30 cellular contexts compared by ENCODE assay signal in the genomic region with DNA sequence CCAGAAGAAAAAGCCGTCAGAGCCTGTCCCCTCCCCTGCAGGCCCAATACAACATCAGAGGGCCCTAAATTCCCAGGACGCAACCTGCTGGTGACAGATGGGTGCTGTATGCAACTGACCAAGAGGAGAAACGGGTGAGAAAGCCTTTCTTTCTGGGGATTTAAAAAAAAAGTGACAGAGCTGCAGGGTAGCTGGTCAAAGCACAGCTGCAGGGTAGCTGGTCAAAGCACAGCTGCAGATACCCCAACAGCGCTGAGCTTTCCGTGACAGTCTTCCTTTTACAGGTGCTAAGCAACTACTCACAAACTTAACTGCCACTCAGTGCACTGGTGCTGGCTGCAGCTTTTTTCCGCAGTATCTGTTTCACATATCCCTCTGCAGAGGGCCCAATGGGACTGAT. TPM values are rescaled to one million over a fixed set of nuclear protein-coding genes. Genes with fewer than 3 reads are reported as not detected.
DNase-seq lines count a peak whose midpoint lies in the region; ATAC-seq, FAIRE-seq and TF ChIP-seq lines count a peak whose summit lies in the region.
"Had no signal": no experiment of that assay in that cellular context is flagged by ENCODE, and none has a peak within 500 bp of the region (broad histone marks: within the 10 kb centered on the region; RNA-seq: fewer than 3 reads in every experiment).

No MANE protein-coding gene starts in this region.

- H2AFZ ChIP-seq in OCI-LY1 (ENCODE audit: low read length): no peak overlapping the region
- H2AFZ ChIP-seq in H1 (ENCODE audit: low read length): no peak overlapping the region
- H2AFZ ChIP-seq: parathyroid adenoma had no signal

- H3K4ac ChIP-seq in H1 (replicated peaks; ENCODE audit: insufficient read length, low read depth, low read length): no peak overlapping the region

- no peak overlapping the region for H2BK15ac ChIP-seq in H1 (ENCODE audit: low read length)

- H3K18ac ChIP-seq in H1 (ENCODE audit: extremely low read depth, low read length): no peak overlapping the region

- 0 out of 4 replicates have a peak, but pooled peaks of 1 of the 2 experiments have one; percentile 5 for TF ChIP-seq RAD21 in H1 (IDR thresholded peaks at IDR 0.05 in 1 of 2, conservative IDR thresholded peaks at IDR 0.05 in 1 of 2; ENCODE audit: low read depth in 2 of 2, low read length in 2 of 2)

- H3K9ac ChIP-seq in BLaER1 (peak overlapping the region; percentile 3; the same call in 1 of the 2 replicates), OCI-LY1 (ENCODE audit: low read length) (peak overlapping the region; percentile 60; the same call in 1 of the 2 replicates), H1 (replicated peaks in 1 of 4; ENCODE audit: extremely low read depth in 1 of 4, low read depth in 3 of 4, low read length in 3 of 4) (no peak overlapping the region)
- H3K9ac ChIP-seq: parathyroid adenoma had no signal

- peaks cover 67% of the 10 kb centered on the region for H3K4me1 ChIP-seq in BLaER1
- peaks cover 74% of the 10 kb centered on the region for H3K4me1 ChIP-seq in OCI-LY1 (ENCODE audit: insufficient read depth, low read length, severe bottlenecking)
- peaks cover 5 to 21% (median 15%) of the 10 kb centered on the region in 4 experiments for H3K4me1 ChIP-seq in H1 (replicated peaks in 1 of 4; ENCODE audit: control insufficient read depth in 3 of 4, insufficient read depth in 4 of 4, low read length in 3 of 4)
- peaks cover 6 to 13% of the 10 kb centered on the region in 2 donors for H3K4me1 ChIP-seq in thyroid gland
- H3K4me1 ChIP-seq: parathyroid adenoma had no signal

- no peak overlapping the region for H3K4me3 Mint-ChIP-seq in neural crest cell
- H3K4me3 Mint-ChIP-seq: effector memory CD8-positive, alpha-beta T cell; immature natural killer cell; naive thymus-derived CD4-positive, alpha-beta T cell; T-cell had no signal

- H3K36me3 ChIP-seq in BLaER1 (peaks cover 24% of the 10 kb centered on the region), OCI-LY1 (ENCODE audit: insufficient read depth, low read length) (peaks cover 52% of the 10 kb centered on the region), H1 (ENCODE audit: control insufficient read depth in 2 of 4, insufficient read depth in 4 of 4, low read length in 3 of 4) (0 out of 8 replicates have a peak, but pooled peaks cover 0 to 5% (median 0%) of the 10 kb centered on the region in 4 experiments), thyroid gland (peaks cover 0 to 5% of the 10 kb centered on the region in 2 donors)

- H3K4me3 ChIP-seq in BLaER1: no peak overlapping the region
- H3K4me3 ChIP-seq in OCI-LY1 (ENCODE audit: low read depth, low read length, poor library complexity, severe bottlenecking): peak overlapping the region; percentile 35
- no peak overlapping the region for H3K4me3 ChIP-seq in H1 (ENCODE audit: extremely low read depth in 1 of 4, insufficient read depth in 2 of 4, low read depth in 3 of 4, low read length in 4 of 4)
- no peak overlapping the region for H3K4me3 ChIP-seq in thyroid gland (replicated peaks in 1 of 3)
- H3K4me3 ChIP-seq: lung, skin epidermis had no signal

- H3K9me3 Mint-ChIP-seq in neural crest cell: no peaks in the 10 kb centered on the region
- H3K9me3 Mint-ChIP-seq: effector memory CD8-positive, alpha-beta T cell; immature natural killer cell; naive thymus-derived CD4-positive, alpha-beta T cell; T-cell had no signal

- CTCF ChIA-PET in H1 (lab: Charles Lee; ENCODE audit: partially characterized antibody): interaction anchor here (0.6 to 2.1 kb wide), 8 partner anchors 10 to 1383 kb away, joined by 3 to 6 read pairs (median 4); no protein-coding TSS in a partner anchor

- H2BK20ac ChIP-seq in H1 (ENCODE audit: low read length): no peak overlapping the region

- H3K9me2 ChIP-seq in OCI-LY1 (ENCODE audit: low read depth, low read length): no peaks in the 10 kb centered on the region

- no peak overlapping the region for H3K56ac ChIP-seq in H1 (replicated peaks; ENCODE audit: insufficient read length, low read depth, low read length)

- H4K8ac ChIP-seq in H1 (ENCODE audit: extremely low read depth, insufficient read depth, low read length): no peak overlapping the region

- no peak overlapping the region for H2BK5ac ChIP-seq in H1 (ENCODE audit: low read depth, low read length)

- TF ChIP-seq POLR2A in H1 (IDR thresholded peaks at IDR 0.05; ENCODE audit: control extremely low read depth in 1 of 2, low read depth in 2 of 2, low read length in 2 of 2) (no peak), thyroid gland (IDR thresholded peaks at IDR 0.05) (no peak)

- H3K23ac ChIP-seq in H1 (ENCODE audit: insufficient read length): no peak overlapping the region

- POLR2A ChIA-PET in H1 (lab: Charles Lee; ENCODE audit: partially characterized antibody): interaction anchor here (0.6 to 1.4 kb wide), 2 partner anchors 12 to 119 kb away, joined by 3 read pairs; no protein-coding TSS in a partner anchor

- H3K79me1 ChIP-seq in H1 (ENCODE audit: low read depth, low read length): no peaks in the 10 kb centered on the region; the same call in none of the 2 replicates

- 59% methylated on average over 6 of the region's 6 CpGs; no CpG with 5 or more reads in 1 of the 2 experiments for WGBS in H1 (ENCODE audit: extremely low coverage in 1 of 2, insufficient coverage in 1 of 2, insufficient read length in 1 of 2, insufficient replicate concordance in 2 of 2, low coverage in 1 of 2, low lambda C conversion rate in 2 of 2, missing lambda C conversion rate in 1 of 2), 2 experiments
- WGBS in thyroid gland, 2 donors: 64 to 69% methylated on average over 6 of the region's 6 CpGs

- H3K79me2 ChIP-seq in OCI-LY1 (ENCODE audit: insufficient read depth, low read length): peaks cover 44% of the 10 kb centered on the region
- H3K79me2 ChIP-seq in H1 (ENCODE audit: control insufficient read depth in 1 of 2, insufficient read depth in 2 of 2, low read length in 2 of 2): no peaks in the 10 kb centered on the region

- no peaks in the 10 kb centered on the region for H3K27me3 Mint-ChIP-seq in neural crest cell (ENCODE audit: low read depth)
- H3K27me3 Mint-ChIP-seq: effector memory CD8-positive, alpha-beta T cell; naive thymus-derived CD4-positive, alpha-beta T cell; T-cell had no signal

- no peak for TF ChIP-seq EP300 in H1 (IDR thresholded peaks at IDR 0.05; ENCODE audit: borderline replicate concordance in 1 of 2, low read depth in 2 of 2, low read length in 2 of 2)

- no peaks in the 10 kb centered on the region for H3K36me3 Mint-ChIP-seq in neural crest cell (ENCODE audit: low read depth)

- no peak overlapping the region for H2BK120ac ChIP-seq in H1 (replicated peaks; ENCODE audit: low read depth, low read length)

- no peaks in the 10 kb centered on the region for H3K23me2 ChIP-seq in H1 (ENCODE audit: low read depth, low read length)

- H3K27ac Mint-ChIP-seq in neural crest cell (ENCODE audit: unreplicated experiment): peak overlapping the region; percentile 43
- H3K27ac Mint-ChIP-seq: effector memory CD8-positive, alpha-beta T cell; immature natural killer cell; T-cell had no signal

- no peak overlapping the region for H2AK5ac ChIP-seq in H1 (ENCODE audit: low read depth, low read length)

- H4K20me1 ChIP-seq in BLaER1 (peaks cover 81% of the 10 kb centered on the region), OCI-LY1 (ENCODE audit: insufficient read depth, low read length) (no peaks in the 10 kb centered on the region), H1 (replicated peaks in 1 of 2; ENCODE audit: control insufficient read depth in 1 of 2, insufficient read depth in 2 of 2, low read length in 2 of 2) (peaks cover 3% of the 10 kb centered on the region in 2 experiments)

- H3K27ac ChIP-seq in BLaER1 (0 out of 2 replicates have a peak overlapping the region, but pooled peaks have one; percentile 18), OCI-LY1 (ENCODE audit: low read depth, low read length, poor library complexity, severe bottlenecking) (peak overlapping the region; percentile 98), H1 (ENCODE audit: low read depth, low read length) (no peak overlapping the region), thyroid gland (peak overlapping the region in 1 of 3 donors; percentile 39)
- H3K27ac ChIP-seq: parathyroid adenoma had no signal

- H3K4me1 Mint-ChIP-seq in neural crest cell: peaks cover 33% of the 10 kb centered on the region

- H3K27me3 ChIP-seq in BLaER1: no peaks in the 10 kb centered on the region
- no peaks in the 10 kb centered on the region for H3K27me3 ChIP-seq in OCI-LY1 (ENCODE audit: insufficient read depth, low read length)
- H3K27me3 ChIP-seq in H1 (replicated peaks in 1 of 4; ENCODE audit: control insufficient read depth in 3 of 4, extremely low read depth in 1 of 4, insufficient read depth in 3 of 4, low read length in 3 of 4): no peaks in the 10 kb centered on the region
- H3K27me3 ChIP-seq in thyroid gland: no peaks in the 10 kb centered on the region

- H4K5ac ChIP-seq in H1 (ENCODE audit: insufficient read length, low read depth, low read length): no peak overlapping the region

- H3K14ac ChIP-seq in H1 (ENCODE audit: insufficient read length): no peak overlapping the region

- intact Hi-C loops in thyroid gland (cut with DNase I): no loop called here

- FAIRE-seq in H1 (lab: Jason Lieb, UNC): no peak
- FAIRE-seq: A204.1, urothelium cell line had no signal

- H2BK12ac ChIP-seq in H1 (ENCODE audit: low read depth, low read length): no peak overlapping the region

- TF ChIP-seq CTCF in OCI-LY1 (IDR thresholded peaks at IDR 0.05; ENCODE audit: low read length) (peak; percentile 32; the same call in 1 of the 2 replicates), H1 (IDR thresholded peaks at IDR 0.05; ENCODE audit: control extremely low read depth in 1 of 3, insufficient read depth in 1 of 3, low read depth in 1 of 3, low read length in 3 of 3) (peak in 2 of 3 experiments; percentile 11 to 16; a peak in 1 of 4 replicates), neural crest cell (conservative IDR thresholded peaks at IDR 0.05) (peak; percentile 23), thyroid gland (IDR thresholded peaks at IDR 0.05) (no peak)

- H4K91ac ChIP-seq in H1 (replicated peaks; ENCODE audit: insufficient read length, low read length): no peak overlapping the region

- DNase-seq in H1 (ENCODE audit: low read depth in 1 of 2, low spot score in 2 of 2): peak in 1 of 2 experiments; percentile 49
- DNase-seq in neural crest cell (ENCODE audit: low read depth, low spot score): no peak
- no peak for DNase-seq in hepatic stellate cell (ENCODE audit: low spot score)
- DNase-seq in thyroid gland: no peak
- no peak for DNase-seq in SKM-1 treated with dmso at 0.1 percent for 144 hours (lab: John Stamatoyannopoulos, UW; ENCODE audit: unreplicated experiment)
- DNase-seq: activated CD4-positive, alpha-beta T cell treated with anti-CD3 and anti-CD28 coated beads, Interleukin-2, amount 50 U/mL, for 4 hours; activated naive CD4-positive, alpha-beta T cell treated with Interleukin-2 at 50 U/mL for 16 hours; activated T-cell treated with anti-CD3 and anti-CD28 coated beads for 4 hours; amygdala; C1 segment of cervical spinal cord; cerebellar nuclear complex; DMS 273 treated with DMSO at 0.1 percent for 48 hours; effector memory CD8-positive, alpha-beta T cell; immature natural killer cell; naive thymus-derived CD4-positive, alpha-beta T cell; NCI-H1105 treated with DMSO at 0.1 percent for 48 hours; NCI-H2081 treated with DMSO at 0.1 percent for 48 hours; NCI-H510A; stimulated activated CD4-positive, alpha-beta T cell treated with anti-CD3 and anti-CD28 coated beads, Interleukin-4, amount 100 ng/mL, for 24 hours; T-cell had no signal

- H3K4me2 ChIP-seq in BLaER1: peak overlapping the region; percentile 72
- peak overlapping the region; percentile 58 for H3K4me2 ChIP-seq in OCI-LY1 (ENCODE audit: low read length)
- H3K4me2 ChIP-seq in H1 (ENCODE audit: insufficient read depth in 1 of 2, low read depth in 2 of 2, low read length in 2 of 2): no peak overlapping the region

- no peaks in the 10 kb centered on the region for H3K9me3 ChIP-seq in BLaER1
- H3K9me3 ChIP-seq in OCI-LY1 (ENCODE audit: low read length): no peaks in the 10 kb centered on the region
- H3K9me3 ChIP-seq in H1 (ENCODE audit: insufficient read depth in 2 of 2, low read depth in 1 of 2, low read length in 1 of 2): no peaks in the 10 kb centered on the region
- H3K9me3 ChIP-seq in thyroid gland: no peaks in the 10 kb centered on the region

- H3F3A ChIP-seq in OCI-LY1 (ENCODE audit: insufficient read depth, low read length): peaks cover 7% of the 10 kb centered on the region

- ATAC-seq in GM18517 (IDR thresholded peaks at IDR 0.05; ENCODE audit: unreplicated experiment): no peak
- ATAC-seq: effector memory CD8-positive, alpha-beta T cell; naive thymus-derived CD4-positive, alpha-beta T cell; Right ventricle myocardium inferior; T-cell had no signal

RNA-seq across cellular contexts. Expression of a gene that starts 17.8 kb away (rescaled TPM):
- total RNA-seq in H1 (2021; fragmentation: NEBNext Ultra II Directional; extraction: Animal tissue kit (Norgen Biotek cat#: 25700)): 63.5 and 64.2 TPM in 2 replicates
- 86.8 and 137 TPM in 2 replicates for polyA plus RNA-seq in H1 (2011; rRNA removed)
- polyA plus RNA-seq in H1 (2011; cell fraction: cytosol; rRNA removed): 55.7 TPM
- polyA plus RNA-seq in H1 (2011; cell fraction: nucleus; rRNA removed): 105 TPM
- 46.9 to 68.6 TPM (median 62.0 TPM) in 4 replicates for polyA plus RNA-seq in H1 (2012, experiment 1 of 2)
- polyA plus RNA-seq in H1 (2012, experiment 2 of 2): 57.3 TPM
- polyA plus RNA-seq in H1 (2013, experiment 1 of 2): 35.3 TPM
- polyA plus RNA-seq in H1 (2013, experiment 2 of 2): 32.6 TPM
- 129 and 144 TPM in 2 replicates for polyA minus RNA-seq in H1 (2011; rRNA and poly(A)+ RNA removed)
- 61.7 TPM for polyA minus RNA-seq in H1 (2011; cell fraction: cytosol; rRNA and poly(A)+ RNA removed)
- polyA minus RNA-seq in H1 (2011; cell fraction: nucleus; rRNA and poly(A)+ RNA removed): 48.3 TPM
- total RNA-seq in neural crest cell (56.7 and 58.4 TPM in 2 replicates), thyroid gland (100 to 1,000 TPM in 1 of 4 donors, 10 to 100 TPM in 3; 45.0 to 103 (median 91.4) TPM)

RNA-seq across cellular contexts. Expression of a gene that starts 55.1 kb away (rescaled TPM):
- 1.4 and 1.5 TPM in 2 replicates for total RNA-seq in H1 (2021; fragmentation: NEBNext Ultra II Directional; extraction: Animal tissue kit (Norgen Biotek cat#: 25700))
- polyA plus RNA-seq in H1 (2011; rRNA removed): 1.1 and 1.6 TPM in 2 replicates
- polyA plus RNA-seq in H1 (2011; cell fraction: cytosol; rRNA removed): 1.0 TPM
- polyA plus RNA-seq in H1 (2011; cell fraction: nucleus; rRNA removed): 2.4 TPM
- polyA plus RNA-seq in H1 (2012, experiment 1 of 2): 0.26 to 0.58 TPM (median 0.39 TPM) in 4 replicates
- 0.21 TPM for polyA plus RNA-seq in H1 (2012, experiment 2 of 2)
- 1.1 TPM for polyA plus RNA-seq in H1 (2013, experiment 1 of 2)
- polyA plus RNA-seq in H1 (2013, experiment 2 of 2): 1.0 TPM
- polyA minus RNA-seq in H1 (2011; rRNA and poly(A)+ RNA removed): not detected in 2 replicates
- not detected for polyA minus RNA-seq in H1 (2011; cell fraction: cytosol; rRNA and poly(A)+ RNA removed)
- 0.80 TPM for polyA minus RNA-seq in H1 (2011; cell fraction: nucleus; rRNA and poly(A)+ RNA removed)
- 0.27 and 0.63 TPM in 2 replicates for total RNA-seq in neural crest cell
- total RNA-seq in thyroid gland: 1 to 10 TPM in 1 of 4 donors, under 1 TPM in 1, not detected in 2; 0.67 to 1.7 TPM
- total RNA-seq: fibroblast of lung had no signal
- polyA plus RNA-seq: fibroblast of lung; immature natural killer cell; naive thymus-derived CD4-positive, alpha-beta T cell had no signal

Comparison
In these comparisons a context has a peak if more than half of its experiments do, and no peak if none do; other contexts are left out.
1. H3K4me2 ChIP-seq: peak in BLaER1 (single experiment) and OCI-LY1 (single experiment); none in H1 (0 of 2).
2. H3K9ac ChIP-seq: peak in BLaER1 (single experiment) and OCI-LY1 (single experiment); none in H1 (0 of 4).
3. CTCF ChIP-seq: peak in OCI-LY1 (single experiment), H1 (2 of 3) and neural crest cell (single experiment); none in thyroid gland (0 of 6).